ENCODE assay signal across 7 cellular contexts in the genomic region with DNA sequence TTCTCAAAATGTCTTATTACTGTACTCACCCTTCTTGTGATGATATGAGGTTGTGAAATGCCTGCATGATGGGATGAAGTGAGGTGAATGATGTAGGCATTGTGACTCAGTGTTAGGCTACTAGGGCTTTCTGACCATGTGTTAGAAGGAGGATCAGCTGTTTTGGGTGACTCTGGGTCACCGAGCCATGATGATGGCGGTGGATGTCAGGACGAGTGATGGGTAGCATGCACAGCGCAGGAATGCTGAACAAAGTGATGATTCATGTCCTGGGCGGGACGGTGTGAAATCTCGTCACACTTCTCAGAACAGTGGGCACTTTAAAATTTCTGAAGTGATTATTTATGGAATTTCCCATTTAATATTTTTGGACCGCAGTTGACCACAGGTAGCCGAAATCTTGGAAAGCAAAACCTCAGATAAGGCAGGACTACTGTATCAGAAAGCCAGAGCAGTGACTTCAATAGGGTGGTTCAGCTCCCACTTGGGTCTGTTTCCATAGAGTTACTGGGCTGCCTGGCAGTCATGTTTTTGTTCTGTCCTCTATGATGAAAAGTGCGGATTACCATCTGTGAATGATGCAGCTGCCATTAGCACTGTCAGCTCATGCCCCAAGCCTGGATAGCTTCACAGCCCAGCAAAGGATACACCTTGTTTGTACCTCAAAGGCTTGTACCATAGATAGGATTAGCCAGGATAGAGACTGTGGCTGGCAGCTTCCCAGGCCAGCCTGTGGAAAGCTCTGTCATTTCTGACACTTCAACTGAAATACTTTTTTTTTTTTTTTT. TPM values are rescaled to one million over a fixed set of nuclear protein-coding genes. Genes with fewer than 3 reads are reported as not detected.
A peak's percentile ranks its signal among the peaks of the same experiment; 100 is the strongest.
DNase-seq lines count a peak whose midpoint lies in the region; ATAC-seq, FAIRE-seq and TF ChIP-seq lines count a peak whose summit lies in the region.

No MANE protein-coding gene starts in this region.

- H3K4me1 ChIP-seq in foreskin keratinocyte = peaks cover 59% of the 10 kb centered on the region

- DNase-seq in HTR-8/SVneo (ENCODE audit: insufficient read length, low spot score) = peak; percentile 60
- peak; percentile 27 to 42 for DNase-seq in activated CD4-positive, alpha-beta T cell treated with anti-CD3 and anti-CD28 coated beads, Interleukin-2, amount 50 U/mL, for 4 hours
- peak; percentile 96 to 97 for DNase-seq in foreskin keratinocyte
- peak; percentile 74 for DNase-seq in stimulated activated CD8-positive, alpha-beta memory T cell treated with anti-CD3 and anti-CD28 coated beads, Interleukin-4, amount 100 ng/mL, for 48 hours
- DNase-seq in germinal center (ENCODE audit: low spot score) = no peak
- DNase-seq in GM19240 (ENCODE audit: insufficient read length, low spot score) = no peak
- DNase-seq in COLO829 (ENCODE audit: low spot score) = no peak

- peak overlapping the region; percentile 97 for H3K27ac ChIP-seq in foreskin keratinocyte

- no peak for TF ChIP-seq CTCF in foreskin keratinocyte (conservative IDR thresholded peaks at IDR 0.05)

- ATAC-seq in foreskin keratinocyte = peak; percentile 74

- no peaks in the 10 kb centered on the region for H3K27me3 ChIP-seq in foreskin keratinocyte

- peak; percentile 81 for FAIRE-seq in HTR-8/SVneo (lab: Jason Lieb, UNC)

RNA-seq across cellular contexts. Expression of gene IL6R, which starts 26.6 kb away (rescaled TPM):
- total RNA-seq in foreskin keratinocyte = 17.5 and 22.5 TPM in 2 replicates
- polyA plus RNA-seq in foreskin keratinocyte = 5.8 and 6.3 TPM in 2 replicates

Comparison
In these comparisons a context has a peak if more than half of its experiments do, and no peak if none do; other contexts are left out.
1. DNase-seq: peak in HTR-8/SVneo (single experiment), activated CD4-positive, alpha-beta T cell treated with anti-CD3 and anti-CD28 coated beads, Interleukin-2, amount 50 U/mL, for 4 hours (2 of 2), foreskin keratinocyte (2 of 2) and stimulated activated CD8-positive, alpha-beta memory T cell treated with anti-CD3 and anti-CD28 coated beads, Interleukin-4, amount 100 ng/mL, for 48 hours (single experiment); none in germinal center (single experiment), GM19240 (single experiment) and COLO829 (single experiment).